Comparison of ENCODE assay signal across 26 cellular contexts in the genomic region with DNA sequence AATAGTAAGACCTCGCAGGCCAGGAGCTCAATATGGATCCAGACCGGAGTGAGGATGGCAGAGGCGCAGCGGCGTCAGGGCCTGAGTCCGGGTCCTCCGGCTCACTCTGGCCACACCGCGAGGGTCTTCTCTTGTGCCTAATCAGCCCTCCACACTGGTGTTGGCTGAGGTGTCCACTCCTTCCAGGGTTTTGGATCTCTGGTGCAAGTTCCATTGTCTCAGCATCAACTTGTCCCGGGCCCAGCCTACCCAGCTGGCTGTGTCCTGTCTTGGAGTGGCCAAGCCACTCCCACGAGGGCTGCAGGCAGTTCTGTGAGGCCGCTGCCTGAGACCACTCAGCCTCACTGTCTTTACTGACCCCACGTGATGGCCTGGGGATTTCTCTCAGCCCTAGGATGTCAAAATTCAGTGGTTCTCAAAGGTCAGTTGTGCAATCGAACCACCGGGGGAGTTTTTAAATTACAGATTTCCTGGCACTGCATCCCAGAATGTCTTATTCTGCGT. TPM values are rescaled to one million over a fixed set of nuclear protein-coding genes. Genes with fewer than 3 reads are reported as not detected.
DNase-seq lines count a peak whose midpoint lies in the region; ATAC-seq and TF ChIP-seq lines count a peak whose summit lies in the region.
"Had no signal": no experiment of that assay in that cellular context is flagged by ENCODE, and none has a peak within 500 bp of the region (broad histone marks: within the 10 kb centered on the region; RNA-seq: fewer than 3 reads in every experiment).

No MANE protein-coding gene starts in this region.

- H3K4me1 Mint-ChIP-seq in stimulated activated memory B cell treated with anti-CD40 and anti-IgM and Interleukin-4, amounts not matched to agents 10 μg/mL and 1 μg/mL and 100 μg/mL, for 72 hours, result no peaks in the 10 kb centered on the region
- H3K4me1 Mint-ChIP-seq: activated naive CD4-positive, alpha-beta T cell treated with anti-CD3 and anti-CD28 coated beads, Interleukin-2, amount 50 U/mL, for 24 hours; mesothelial cell of epicardium; nephron had no signal

- H3K36me3 Mint-ChIP-seq in stimulated activated memory B cell treated with anti-CD40 and anti-IgM and Interleukin-4, amounts not matched to agents 10 μg/mL and 1 μg/mL and 100 μg/mL, for 72 hours, result no peaks in the 10 kb centered on the region
- H3K36me3 Mint-ChIP-seq: mesothelial cell of epicardium had no signal

- no peaks in the 10 kb centered on the region for H3K9me3 Mint-ChIP-seq in stimulated activated memory B cell treated with anti-CD40 and anti-IgM and Interleukin-4, amounts not matched to agents 10 μg/mL and 1 μg/mL and 100 μg/mL, for 72 hours
- H3K9me3 Mint-ChIP-seq: activated naive CD4-positive, alpha-beta T cell treated with anti-CD3 and anti-CD28 coated beads, Interleukin-2, amount 50 U/mL, for 24 hours; mesothelial cell of epicardium; nephron had no signal

- H3K4me1 ChIP-seq in left ventricle myocardium inferior (no peaks in the 10 kb centered on the region), upper lobe of right lung (no peaks in the 10 kb centered on the region)
- H3K4me1 ChIP-seq: tibial nerve had no signal

- H3K9me3 ChIP-seq in left ventricle myocardium inferior (replicated peaks) (no peaks in the 10 kb centered on the region), upper lobe of right lung (no peaks in the 10 kb centered on the region)
- H3K9me3 ChIP-seq: tibial nerve had no signal

- no peaks in the 10 kb centered on the region for H3K36me3 ChIP-seq in left ventricle myocardium inferior
- no peaks in the 10 kb centered on the region for H3K36me3 ChIP-seq in upper lobe of right lung
- H3K36me3 ChIP-seq: brain microvascular endothelial cell, tibial nerve had no signal

- intact Hi-C loops in Right ventricle myocardium superior (cut with DNase I), result no loop called here
- intact Hi-C loops in left ventricle myocardium inferior (cut with micrococcal nuclease), result no loop called here
- intact Hi-C loops in upper lobe of right lung (cut with DNase I), result no loop called here

- H3K27ac ChIP-seq in left ventricle myocardium inferior (replicated peaks) (no peak overlapping the region), upper lobe of right lung (no peak overlapping the region)
- H3K27ac ChIP-seq: brain microvascular endothelial cell, C4-2B, tibial nerve, VCaP had no signal

- peak; percentile 85 for ATAC-seq in Right ventricle myocardium superior (ENCODE audit: poor library complexity)
- ATAC-seq in upper lobe of right lung, result peak; percentile 74
- ATAC-seq in stimulated activated memory B cell treated with anti-CD40 and anti-IgM and Interleukin-4, amounts not matched to agents 10 μg/mL and 1 μg/mL and 100 μg/mL, for 72 hours, result no peak

- no peak for TF ChIP-seq CTCF in left ventricle myocardium inferior (IDR thresholded peaks at IDR 0.05; ENCODE audit: borderline replicate concordance)
- TF ChIP-seq CTCF in cardiac fibroblast (IDR thresholded peaks at IDR 0.05; ENCODE audit: low read depth, low read length), result no peak
- TF ChIP-seq CTCF in upper lobe of right lung (IDR thresholded peaks at IDR 0.05), result no peak

- no peaks in the 10 kb centered on the region for H3K27me3 Mint-ChIP-seq in stimulated activated memory B cell treated with anti-CD40 and anti-IgM and Interleukin-4, amounts not matched to agents 10 μg/mL and 1 μg/mL and 100 μg/mL, for 72 hours
- H3K27me3 Mint-ChIP-seq: activated naive CD4-positive, alpha-beta T cell treated with anti-CD3 and anti-CD28 coated beads, Interleukin-2, amount 50 U/mL, for 24 hours had no signal

- H3K4me3 Mint-ChIP-seq in stimulated activated memory B cell treated with anti-CD40 and anti-IgM and Interleukin-4, amounts not matched to agents 10 μg/mL and 1 μg/mL and 100 μg/mL, for 72 hours, result no peak overlapping the region
- H3K4me3 Mint-ChIP-seq: activated naive CD4-positive, alpha-beta T cell treated with anti-CD3 and anti-CD28 coated beads, Interleukin-2, amount 50 U/mL, for 24 hours; mesothelial cell of epicardium; nephron had no signal

- H3K27ac Mint-ChIP-seq in stimulated activated memory B cell treated with anti-CD40 and anti-IgM and Interleukin-4, amounts not matched to agents 10 μg/mL and 1 μg/mL and 100 μg/mL, for 72 hours, result no peak overlapping the region
- H3K27ac Mint-ChIP-seq: activated naive CD4-positive, alpha-beta T cell treated with anti-CD3 and anti-CD28 coated beads, Interleukin-2, amount 50 U/mL, for 24 hours; mesothelial cell of epicardium; nephron had no signal

- H3K4me3 ChIP-seq in left ventricle myocardium inferior (no peak overlapping the region), cardiac fibroblast (replicated peaks in 1 of 2; ENCODE audit: low read depth in 2 of 2, low read length in 2 of 2) (no peak overlapping the region), upper lobe of right lung (no peak overlapping the region)
- H3K4me3 ChIP-seq: tibial nerve had no signal

- no peaks in the 10 kb centered on the region for H3K27me3 ChIP-seq in left ventricle myocardium inferior (ENCODE audit: low read depth)
- H3K27me3 ChIP-seq in upper lobe of right lung, result no peaks in the 10 kb centered on the region
- H3K27me3 ChIP-seq: brain microvascular endothelial cell, tibial nerve had no signal

- peak; percentile 66 for DNase-seq in Right ventricle myocardium superior
- no peak for DNase-seq in left ventricle myocardium inferior
- peak; percentile 82 to 83 for DNase-seq in cardiac fibroblast (ENCODE audit: low read depth in 2 of 2)
- DNase-seq in iris pigment epithelial cell (ENCODE audit: low read depth), result peak; percentile 82
- no peak for DNase-seq in upper lobe of right lung
- DNase-seq in activated effector memory CD4-positive, alpha-beta T cell treated with anti-CD3 and anti-CD28 coated beads, Interleukin-2, amount 50 U/mL, for 16 hours, result no peak
- DNase-seq in DMS79 treated with DMSO at 0.1 percent for 48 hours (lab: John Stamatoyannopoulos, UW), result no peak
- DNase-seq: activated CD4-positive, alpha-beta T cell treated with anti-CD3 and anti-CD28 coated beads, Interleukin-2, amount 50 U/mL, for 4 hours; brain microvascular endothelial cell; Karpas-422; NCI-H1694; NCI-H345; SHP77 treated with DMSO at 0.1 percent for 48 hours; stimulated activated naive CD4-positive, alpha-beta T cell had no signal

RNA-seq across cellular contexts. Expression of gene GOLGA6L7, which starts 12.6 kb away (rescaled TPM):
- total RNA-seq in Right ventricle myocardium superior (not detected), left ventricle myocardium inferior (not detected), upper lobe of right lung (not detected)
- total RNA-seq: A172; dermis microvascular lymphatic vessel endothelial cell; epithelial cell of proximal tubule; mesothelial cell of epicardium; pulmonary artery endothelial cell; T-helper 1 cell treated with Interleukin-12 subunit alpha and Interleukin-12 subunit beta and Interleukin-4 antibody, amounts not matched to agents 30 ng/mL and 1 ng/mL, for 36 hours; tibial nerve had no signal

RNA-seq across cellular contexts. Expression of gene APBA2, which starts 24.7 kb away (rescaled TPM):
- total RNA-seq in Right ventricle myocardium superior (1.9 TPM), left ventricle myocardium inferior (0.38 TPM), upper lobe of right lung (4.2 TPM)

Comparison
In these comparisons a context has a peak if more than half of its experiments do, and no peak if none do; other contexts are left out.
1. DNase-seq: peak in Right ventricle myocardium superior (single experiment), cardiac fibroblast (2 of 2) and iris pigment epithelial cell (single experiment); none in left ventricle myocardium inferior (single experiment), upper lobe of right lung (single experiment), activated effector memory CD4-positive, alpha-beta T cell treated with anti-CD3 and anti-CD28 coated beads, Interleukin-2, amount 50 U/mL, for 16 hours (single experiment) and DMS79 treated with DMSO at 0.1 percent for 48 hours (single experiment).